Comparison of ENCODE assay signal across 23 cellular contexts in the genomic region with DNA sequence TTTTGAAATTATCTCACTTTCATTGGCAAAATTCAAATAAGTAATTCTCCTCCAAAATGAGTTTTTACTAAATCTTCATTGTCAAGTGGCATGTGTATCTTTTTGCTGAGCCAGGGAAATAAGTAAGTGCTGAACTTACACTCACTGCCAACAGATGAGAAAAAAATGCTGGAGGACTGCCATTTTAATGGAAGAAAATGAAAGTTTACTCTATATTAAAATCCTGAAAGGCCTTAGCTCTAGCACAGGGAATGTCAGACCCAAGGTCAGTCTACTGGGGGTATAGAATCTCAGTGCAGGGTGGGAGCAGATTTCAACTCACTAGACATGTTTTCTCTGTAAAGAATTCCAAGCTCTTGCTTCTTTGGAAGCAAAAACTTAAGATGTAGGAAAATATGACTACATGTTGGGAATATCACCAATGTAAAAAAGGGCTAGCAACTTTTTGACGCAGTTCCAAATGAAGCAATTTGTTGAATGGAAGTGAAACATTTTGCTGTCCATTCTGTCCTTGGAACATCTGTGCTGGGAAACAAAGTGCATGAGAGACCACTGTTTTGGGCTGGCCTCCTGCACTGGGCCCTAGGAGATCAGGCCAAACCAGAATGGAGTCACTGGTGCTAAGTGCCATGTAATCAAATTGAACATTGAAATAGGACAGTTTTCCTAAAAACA.
"Had no signal": no experiment of that assay in that cellular context is flagged by ENCODE, and none has a peak within 500 bp of the region (broad histone marks: within the 10 kb centered on the region; RNA-seq: fewer than 3 reads in every experiment).

No MANE protein-coding gene starts in this region.

- DNase-seq: activated B cell treated with CpG ODN at 0.5 μM for 24 hours; activated CD4-positive, alpha-beta memory T cell treated with anti-CD3 and anti-CD28 coated beads for 36 hours; activated CD4-positive, alpha-beta T cell treated with anti-CD3 and anti-CD28 coated beads for 4 hours; activated naive CD4-positive, alpha-beta T cell; activated naive CD8-positive, alpha-beta T cell treated with anti-CD3 and anti-CD28 coated beads for 36 hours; activated T-cell treated with anti-CD3 and anti-CD28 coated beads for 4 hours; amniotic stem cell; central memory CD4-positive, alpha-beta T cell; colonic mucosa; gastrocnemius medialis; natural killer cell; posterior cingulate gyrus; retina; SK-N-SH; T-helper 9 cell had no signal

- H3K4me3 ChIP-seq: colonic mucosa, gastrocnemius medialis, lung, skin epidermis, suprapubic skin had no signal

- H3K27ac Mint-ChIP-seq: activated B cell treated with CpG ODN at 0.5 μM for 24 hours; activated CD4-positive, alpha-beta memory T cell treated with anti-CD3 and anti-CD28 coated beads for 36 hours; activated naive CD8-positive, alpha-beta T cell treated with anti-CD3 and anti-CD28 coated beads for 36 hours; activated T-helper 1 cell treated with anti-CD3 and anti-CD28 coated beads, Interleukin-12 subunit alpha, Interleukin-12 subunit beta, Interleukin-2, Interleukin-4 antibody, amounts not matched to agents 30 ng/mL and 10 ng/mL and 1 ng/mL, durations not matched to agents 14 hours and 24 hours and 36 hours; natural killer cell; stimulated activated naive CD8-positive, alpha-beta T cell treated with anti-CD3 and anti-CD28 coated beads, Interleukin-15, Interleukin-2, amounts not matched to agents 100 ng/mL and 50 ng/mL, for 24 hours; type B pancreatic cell had no signal

- H3K27ac ChIP-seq: colonic mucosa, gastrocnemius medialis, neutrophil, skin epidermis, suprapubic skin had no signal

- H3K36me3 Mint-ChIP-seq: activated CD4-positive, alpha-beta memory T cell treated with anti-CD3 and anti-CD28 coated beads for 36 hours; activated naive CD8-positive, alpha-beta T cell treated with anti-CD3 and anti-CD28 coated beads for 36 hours; brain; natural killer cell; type B pancreatic cell had no signal

- H3K4me1 Mint-ChIP-seq: activated B cell treated with CpG ODN at 0.5 μM for 24 hours; activated naive CD8-positive, alpha-beta T cell treated with anti-CD3 and anti-CD28 coated beads for 36 hours; brain; natural killer cell had no signal

- H3K4me3 Mint-ChIP-seq: activated B cell treated with CpG ODN at 0.5 μM for 24 hours; activated CD4-positive, alpha-beta memory T cell treated with anti-CD3 and anti-CD28 coated beads for 36 hours; activated naive CD8-positive, alpha-beta T cell treated with anti-CD3 and anti-CD28 coated beads for 36 hours; activated T-helper 1 cell treated with anti-CD3 and anti-CD28 coated beads, Interleukin-12 subunit alpha, Interleukin-12 subunit beta, Interleukin-2, Interleukin-4 antibody, amounts not matched to agents 30 ng/mL and 10 ng/mL and 1 ng/mL, durations not matched to agents 14 hours and 24 hours and 36 hours; brain; natural killer cell; stimulated activated naive CD8-positive, alpha-beta T cell treated with anti-CD3 and anti-CD28 coated beads, Interleukin-15, Interleukin-2, amounts not matched to agents 100 ng/mL and 50 ng/mL, for 24 hours; type B pancreatic cell had no signal

- H3K27me3 ChIP-seq: colonic mucosa, gastrocnemius medialis, neutrophil, suprapubic skin had no signal

- H3K9me3 Mint-ChIP-seq: activated CD4-positive, alpha-beta memory T cell treated with anti-CD3 and anti-CD28 coated beads for 36 hours; activated naive CD8-positive, alpha-beta T cell treated with anti-CD3 and anti-CD28 coated beads for 36 hours; activated T-helper 1 cell treated with anti-CD3 and anti-CD28 coated beads, Interleukin-12 subunit alpha, Interleukin-12 subunit beta, Interleukin-2, Interleukin-4 antibody, amounts not matched to agents 30 ng/mL and 10 ng/mL and 1 ng/mL, durations not matched to agents 14 hours and 24 hours and 36 hours; brain; stimulated activated naive CD8-positive, alpha-beta T cell treated with anti-CD3 and anti-CD28 coated beads, Interleukin-15, Interleukin-2, amounts not matched to agents 100 ng/mL and 50 ng/mL, for 24 hours had no signal

- ATAC-seq: natural killer cell had no signal

- H3K27me3 Mint-ChIP-seq: activated B cell treated with CpG ODN at 0.5 μM for 24 hours; activated CD4-positive, alpha-beta memory T cell treated with anti-CD3 and anti-CD28 coated beads for 36 hours; brain; stimulated activated naive CD8-positive, alpha-beta T cell treated with anti-CD3 and anti-CD28 coated beads, Interleukin-15, Interleukin-2, amounts not matched to agents 100 ng/mL and 50 ng/mL, for 24 hours; type B pancreatic cell had no signal

- H3K9me3 ChIP-seq: colonic mucosa, gastrocnemius medialis, neutrophil, SK-N-SH, suprapubic skin had no signal

- H3K36me3 ChIP-seq: colonic mucosa, gastrocnemius medialis, neutrophil, suprapubic skin had no signal

- H3K4me1 ChIP-seq: colonic mucosa, gastrocnemius medialis, suprapubic skin had no signal
